Comparison of ENCODE assay signal across 2 cellular contexts in genomic region chr16:1089439-1089821, GRCh38.
TF ChIP-seq lines count a peak whose summit lies in the region.

No MANE protein-coding gene starts in this region.

TF ChIP-seq in A549, 52 proteins besides CTCF, POLR2A, EP300 and RAD21 (continued from another document):
- no peak for TF ChIP-seq RCOR1 (IDR thresholded peaks at IDR 0.05; ENCODE audit: low read depth, low read length)
- TF ChIP-seq HOXB5 (CRISPR knock-in tag; IDR thresholded peaks at IDR 0.05) = no peak
- no peak for TF ChIP-seq ZSCAN20 (CRISPR knock-in tag; IDR thresholded peaks at IDR 0.05)
- no peak for TF ChIP-seq HMGXB4 (CRISPR knock-in tag; IDR thresholded peaks at IDR 0.05; ENCODE audit: borderline replicate concordance)
- TF ChIP-seq HDAC2 (IDR thresholded peaks at IDR 0.05) = no peak
- TF ChIP-seq CBX2 (IDR thresholded peaks at IDR 0.05; ENCODE audit: borderline replicate concordance, low read depth) = no peak
- no peak for TF ChIP-seq FOXS1 (CRISPR knock-in tag; IDR thresholded peaks at IDR 0.05)
- no peak for TF ChIP-seq BCL3 (IDR thresholded peaks at IDR 0.05)
- TF ChIP-seq HOXB13 (CRISPR knock-in tag; IDR thresholded peaks at IDR 0.05; ENCODE audit: low read depth) = no peak

TF ChIP-seq in SK-N-SH, 30 proteins besides CTCF, POLR2A, EP300 and RAD21 (continued from another document):
- TF ChIP-seq CHD2 (IDR thresholded peaks at IDR 0.05; ENCODE audit: low read length, partially characterized antibody) (no peak), TEAD4 (IDR thresholded peaks at IDR 0.05; ENCODE audit: borderline replicate concordance, insufficient read depth) (no peak), ZBTB33 (IDR thresholded peaks at IDR 0.05; ENCODE audit: borderline replicate concordance, low read depth) (no peak), RFX5 (IDR thresholded peaks at IDR 0.05; ENCODE audit: low read length) (no peak), REST (IDR thresholded peaks at IDR 0.05; ENCODE audit: low read depth, low read length) (no peak)
TF ChIP-seq in SK-N-SH: peak in this region for 0.
